Comparison of ENCODE assay signal across 9 cellular contexts in genomic region chr12:2248901-2249381, GRCh38.
DNase-seq lines count a peak whose midpoint lies in the region; ATAC-seq, FAIRE-seq and TF ChIP-seq lines count a peak whose summit lies in the region.
"Had no signal": no experiment of that assay in that cellular context is flagged by ENCODE, and none has a peak within 500 bp of the region (broad histone marks: within the 10 kb centered on the region; RNA-seq: fewer than 3 reads in every experiment).

No MANE protein-coding gene starts in this region.

- H3K4me3 Mint-ChIP-seq in nephron progenitor cell, result no peak overlapping the region
- H3K4me3 Mint-ChIP-seq in activated naive CD8-positive, alpha-beta T cell treated with anti-CD3 and anti-CD28 coated beads for 36 hours, result no peak overlapping the region

- no TSS peak for BruUV-seq in GM12878 (replicated peaks; lab: Mats Ljungman, UMichigan)

- no peaks in the 10 kb centered on the region for H3K79me2 ChIP-seq in GM12878 (ENCODE audit: control insufficient read depth, insufficient read depth, low read length)

- CTCF ChIA-PET in GM12878 (lab: Yijun Ruan, JAX), result interaction anchor here (1.0 kb wide), 1 partner anchor 9 kb away, joined by 3 read pairs; no protein-coding TSS in a partner anchor

- in situ Hi-C loops in GM12878 (cut with MboI), result no loop called here
- in situ Hi-C loops in HAP-1 (cut with MboI; ENCODE audit: low sequenced_read_pairs), result no loop called here

- FAIRE-seq in GM12878 (lab: Jason Lieb, UNC), result peak; percentile 92
- FAIRE-seq: TTC549 had no signal

- H3K9me3 Mint-ChIP-seq in nephron progenitor cell, result peaks cover 5% of the 10 kb centered on the region
- no peaks in the 10 kb centered on the region for H3K9me3 Mint-ChIP-seq in activated naive CD8-positive, alpha-beta T cell treated with anti-CD3 and anti-CD28 coated beads for 36 hours

- peaks cover 20% of the 10 kb centered on the region for H3K27me3 Mint-ChIP-seq in nephron progenitor cell (ENCODE audit: low read depth, poor library complexity)
- H3K27me3 Mint-ChIP-seq in activated naive CD8-positive, alpha-beta T cell treated with anti-CD3 and anti-CD28 coated beads for 36 hours, result no peaks in the 10 kb centered on the region

- H4K20me1 ChIP-seq in GM12878 (ENCODE audit: control insufficient read depth, insufficient read depth), result no peaks in the 10 kb centered on the region

- SMC1A ChIA-PET in GM12878 (lab: Charles Lee; ENCODE audit: uncharacterized antibody, unreplicated experiment), result no interaction called here

- H3K27me3 ChIP-seq in GM12878 (replicated peaks in 1 of 2; ENCODE audit: control insufficient read depth in 2 of 2, insufficient read depth in 2 of 2, low read length in 1 of 2) (no peaks in the 10 kb centered on the region), HAP-1 (ENCODE audit: low read depth) (no peaks in the 10 kb centered on the region)

- no peaks in the 10 kb centered on the region for H3K36me3 ChIP-seq in GM12878 (ENCODE audit: control insufficient read depth in 2 of 2, insufficient read depth in 2 of 2, low read length in 1 of 2)
- H3K36me3 ChIP-seq in HAP-1 (replicated peaks), result no peaks in the 10 kb centered on the region

- TF ChIP-seq POLR2A in GM12878 (IDR thresholded peaks at IDR 0.05; ENCODE audit: low read depth, low read length), result no peak

- H3K27ac Mint-ChIP-seq in nephron progenitor cell, result no peak overlapping the region
- H3K27ac Mint-ChIP-seq in activated naive CD8-positive, alpha-beta T cell treated with anti-CD3 and anti-CD28 coated beads for 36 hours, result no peak overlapping the region

- no peak for TF ChIP-seq RAD21 in GM12878 (IDR thresholded peaks at IDR 0.05; ENCODE audit: insufficient read depth, low read depth, low read length)

- no peak for TF ChIP-seq CTCF in GM12878 (IDR thresholded peaks at IDR 0.05 in 2 of 3, conservative IDR thresholded peaks at IDR 0.05 in 1 of 3; ENCODE audit: control insufficient read depth in 2 of 3, extremely low read depth in 1 of 3, insufficient read depth in 1 of 3, low read depth in 3 of 3, low read length in 3 of 3)
- no peak for TF ChIP-seq CTCF in nephron progenitor cell (IDR thresholded peaks at IDR 0.05)

- POLR2A ChIA-PET in GM12878 (lab: Charles Lee), result no interaction called here

- WGBS in GM12878 (ENCODE audit: insufficient coverage, insufficient replicate concordance, low lambda C conversion rate, missing lambda C conversion rate), result under 1% methylated on average over 8 of the region's 8 CpGs

- H3K36me3 Mint-ChIP-seq in nephron progenitor cell (ENCODE audit: low read depth), result no peaks in the 10 kb centered on the region
- no peaks in the 10 kb centered on the region for H3K36me3 Mint-ChIP-seq in activated naive CD8-positive, alpha-beta T cell treated with anti-CD3 and anti-CD28 coated beads for 36 hours

- peak; percentile 58 for DNase-seq in COLO668 (lab: John Stamatoyannopoulos, UW; ENCODE audit: unreplicated experiment)
- peak; percentile 93 for DNase-seq in GM12878 (ENCODE audit: low read depth, low spot score)
- no peak for DNase-seq in MV-4-11 (lab: John Stamatoyannopoulos, UW)
- no peak for DNase-seq in nephron progenitor cell
- no peak for DNase-seq in HAP-1 (ENCODE audit: low spot score in 2 of 2)
- DNase-seq in activated naive CD8-positive, alpha-beta T cell treated with anti-CD3 and anti-CD28 coated beads for 36 hours, result no peak

- H3K9me3 ChIP-seq in GM12878 (replicated peaks; ENCODE audit: control insufficient read depth, insufficient read depth, low read length), result no peaks in the 10 kb centered on the region
- no peaks in the 10 kb centered on the region for H3K9me3 ChIP-seq in HAP-1

- ATAC-seq in GM19397 (IDR thresholded peaks at IDR 0.05; ENCODE audit: unreplicated experiment), result peak; percentile 57
- peak; percentile 84 for ATAC-seq in HG03520 (IDR thresholded peaks at IDR 0.05; ENCODE audit: unreplicated experiment)
- ATAC-seq in GM12878, result peak; percentile 93

- RAD21 ChIA-PET in GM12878 (lab: Charles Lee; ENCODE audit: unreplicated experiment), result no interaction called here

- intact Hi-C loops in GM12878 (cut with micrococcal nuclease; ENCODE audit: unreplicated experiment), result no loop called here

- H3K4me2 ChIP-seq in GM12878 (ENCODE audit: control insufficient read depth, insufficient read depth), result peak overlapping the region; percentile 83

- TF ChIP-seq EP300 in GM12878 (IDR thresholded peaks at IDR 0.05; ENCODE audit: borderline replicate concordance in 1 of 2, control insufficient read depth in 1 of 2, low read depth in 2 of 2, low read length in 2 of 2), result no peak; a peak in 1 of 4 replicates

- peak overlapping the region; percentile 70 for H3K27ac ChIP-seq in GM12878 (ENCODE audit: control insufficient read depth, insufficient read depth)

- H3K4me1 ChIP-seq in GM12878 (ENCODE audit: control insufficient read depth, insufficient read depth, low read length) (peaks cover 33% of the 10 kb centered on the region), HAP-1 (no peaks in the 10 kb centered on the region)

- no peak overlapping the region for H3K9ac ChIP-seq in GM12878 (ENCODE audit: control insufficient read depth, insufficient read depth, low read length)

- H2AFZ ChIP-seq in GM12878 (ENCODE audit: control insufficient read depth, low read depth, low read length), result peak overlapping the region; percentile 49

- H3K4me3 ChIP-seq in GM12878 (no peak overlapping the region), HAP-1 (no peak overlapping the region)

- peaks cover 40% of the 10 kb centered on the region for H3K4me1 Mint-ChIP-seq in nephron progenitor cell
- no peaks in the 10 kb centered on the region for H3K4me1 Mint-ChIP-seq in activated naive CD8-positive, alpha-beta T cell treated with anti-CD3 and anti-CD28 coated beads for 36 hours

TF ChIP-seq in GM12878, 131 proteins besides CTCF, POLR2A, EP300 and RAD21 (continues in another document):
- TF ChIP-seq RUNX3 (IDR thresholded peaks at IDR 0.05; ENCODE audit: low read length) (0 out of 2 replicates have a peak, but pooled peaks have one; percentile 46), NBN (IDR thresholded peaks at IDR 0.05) (0 out of 2 replicates have a peak, but pooled peaks have one; percentile 53), PKNOX1 (IDR thresholded peaks at IDR 0.05) (peak; percentile 62; the same call in 1 of the 2 replicates), RELA (IDR thresholded peaks at IDR 0.05; ENCODE audit: borderline replicate concordance, partially characterized antibody) (no peak), ZNF217 (IDR thresholded peaks at IDR 0.05) (0 out of 2 replicates have a peak, but pooled peaks have one; percentile 61), ZNF687 (IDR thresholded peaks at IDR 0.05) (peak; percentile 77), POU2F2 (IDR thresholded peaks at IDR 0.05; ENCODE audit: borderline replicate concordance, low read depth, low read length) (peak; percentile 94), KAT2A (conservative IDR thresholded peaks at IDR 0.05; ENCODE audit: control insufficient read depth, low read depth, low read length) (no peak), DPF2 (IDR thresholded peaks at IDR 0.05) (0 out of 2 replicates have a peak, but pooled peaks have one; percentile 29), RELB (IDR thresholded peaks at IDR 0.05; ENCODE audit: low read depth) (peak; percentile 38; the same call in 1 of the 2 replicates)

Comparison
In these comparisons a context has a peak if more than half of its experiments do, and no peak if none do; other contexts are left out.
1. DNase-seq: peak in COLO668 (single experiment) and GM12878 (single experiment); none in MV-4-11 (single experiment), nephron progenitor cell (single experiment), HAP-1 (0 of 2) and activated naive CD8-positive, alpha-beta T cell treated with anti-CD3 and anti-CD28 coated beads for 36 hours (single experiment).
2. Peak in every context shown above with its lines, with median percentiles within 50 percentile points of each other: ATAC-seq.